ENCODE assay signal across 12 cellular contexts in the genomic region with DNA sequence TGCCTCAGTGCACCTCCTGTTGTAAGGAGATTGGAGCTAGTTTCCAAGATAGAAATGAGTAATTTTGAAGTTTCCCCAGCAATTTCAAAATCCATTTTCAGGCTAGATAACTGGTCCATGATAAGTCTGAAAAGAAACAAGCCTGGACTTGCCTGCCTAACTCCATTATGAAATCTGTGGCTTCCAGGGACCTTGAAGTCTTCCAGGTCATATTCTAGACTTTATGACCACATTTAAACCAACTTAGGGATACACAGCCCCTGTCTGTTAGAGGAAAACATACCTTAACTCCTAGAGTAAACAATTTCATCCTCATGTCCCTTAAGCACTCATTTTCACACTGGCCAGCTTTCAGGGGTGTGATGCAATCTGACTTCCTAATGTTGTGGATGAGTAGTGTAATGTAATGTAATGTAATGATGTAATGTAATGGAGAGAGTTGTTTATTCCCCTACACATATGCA.
DNase-seq lines count a peak whose midpoint lies in the region; ATAC-seq lines count a peak whose summit lies in the region.
"Had no signal": no experiment of that assay in that cellular context is flagged by ENCODE, and none has a peak within 500 bp of the region (broad histone marks: within the 10 kb centered on the region; RNA-seq: fewer than 3 reads in every experiment).

No MANE protein-coding gene starts in this region.

- H2AFZ ChIP-seq in ACC112 (ENCODE audit: low read length, unreplicated experiment): no peak overlapping the region

- H3K27me3 ChIP-seq in ACC112 (ENCODE audit: insufficient read depth, low read length) (no peaks in the 10 kb centered on the region), H7 (ENCODE audit: control insufficient read depth, insufficient read depth, low read length) (no peaks in the 10 kb centered on the region)
- H3K27me3 ChIP-seq: BLaER1 treated with 17β-estradiol and CSF1 and Interleukin-3, amounts not matched to agents 10 nM and 100 nM; vagina had no signal

- no peaks in the 10 kb centered on the region for H3K36me3 ChIP-seq in ACC112 (ENCODE audit: insufficient read depth, low read length)
- no peaks in the 10 kb centered on the region for H3K36me3 ChIP-seq in H7 (replicated peaks; ENCODE audit: control insufficient read depth, insufficient read depth, low read length)
- H3K36me3 ChIP-seq: BLaER1 treated with 17β-estradiol and CSF1 and Interleukin-3, amounts not matched to agents 10 nM and 100 nM; vagina had no signal

- DNase-seq in HT1080 (ENCODE audit: low read depth) (peak; percentile 8), amniotic epithelial cell (ENCODE audit: low read depth) (peak; percentile 93), left ventricle myocardium superior (no peak), H7 (no peak), head of caudate nucleus (no peak), foreskin melanocyte (no peak), SHP77 treated with DMSO at 0.1 percent for 48 hours (lab: John Stamatoyannopoulos, UW) (no peak)
- DNase-seq: activated B cell treated with CpG ODN at 0.5 μM for 24 hours, posterior cingulate gyrus had no signal

- peak overlapping the region; percentile 80 for H3K27ac ChIP-seq in ACC112 (ENCODE audit: low read depth, low read length)
- H3K27ac ChIP-seq: vagina had no signal

- ATAC-seq in left ventricle myocardium superior: peak; percentile 74

- no peaks in the 10 kb centered on the region for H3K79me2 ChIP-seq in ACC112 (ENCODE audit: control insufficient read depth, insufficient read depth, low read length, unreplicated experiment)

- intact Hi-C loops in left ventricle myocardium superior (cut with micrococcal nuclease): no loop called here
- intact Hi-C loops in head of caudate nucleus (cut with DNase I): no loop called here

- H3K4me3 ChIP-seq in ACC112 (ENCODE audit: low read depth, low read length) (no peak overlapping the region), H7 (ENCODE audit: insufficient read depth, low read depth, low read length) (no peak overlapping the region)
- H3K4me3 ChIP-seq: BLaER1 treated with 17β-estradiol and CSF1 and Interleukin-3, amounts not matched to agents 10 nM and 100 nM; vagina had no signal

- H3K4me1 ChIP-seq in ACC112 (ENCODE audit: control insufficient read depth, insufficient read depth, low read length, unreplicated experiment): peaks cover 19% of the 10 kb centered on the region

Comparison
In these comparisons a context has a peak if more than half of its experiments do, and no peak if none do; other contexts are left out.
1. DNase-seq: peak in HT1080 (single experiment) and amniotic epithelial cell (single experiment); none in left ventricle myocardium superior (single experiment), H7 (single experiment), head of caudate nucleus (0 of 42), foreskin melanocyte (single experiment) and SHP77 treated with DMSO at 0.1 percent for 48 hours (single experiment).